In genomic region chr9:137715321-137715720, GRCh38 we compare ENCODE assay signal across 14 cellular contexts.
A peak's percentile ranks its signal among the peaks of the same experiment; 100 is the strongest.
DNase-seq lines count a peak whose midpoint lies in the region; ATAC-seq, FAIRE-seq and TF ChIP-seq lines count a peak whose summit lies in the region.
"Had no signal": no experiment of that assay in that cellular context is flagged by ENCODE, and none has a peak within 500 bp of the region (broad histone marks: within the 10 kb centered on the region; RNA-seq: fewer than 3 reads in every experiment).

No MANE protein-coding gene starts in this region.

- no peak overlapping the region for H3K56ac ChIP-seq in mesendoderm (ENCODE audit: low read length)

- H2BK120ac ChIP-seq in mesendoderm (ENCODE audit: low read depth, low read length) = no peak overlapping the region

- no peaks in the 10 kb centered on the region for H3K9me2 ChIP-seq in Karpas-422 (replicated peaks; ENCODE audit: insufficient read depth, low read length)

- FAIRE-seq in bronchial epithelial cell (lab: Jason Lieb, UNC) = peak; percentile 96
- FAIRE-seq: colon, pancreas had no signal

- H3K4me3 ChIP-seq in Karpas-422 (ENCODE audit: low read length) (peak overlapping the region; percentile 1; the same call in 1 of the 2 replicates), bronchial epithelial cell (ENCODE audit: low read depth, low read length) (no peak overlapping the region), neutrophil (ENCODE audit: low read depth in 1 of 2, low read length in 1 of 2) (no peak overlapping the region), mesendoderm (ENCODE audit: low read length) (no peak overlapping the region)
- H3K4me3 ChIP-seq: pancreas, upper lobe of left lung had no signal

- no peak overlapping the region for H3K23ac ChIP-seq in mesendoderm (ENCODE audit: low read length)

- no CpG with 5 or more reads among the region's 12 CpGs for WGBS in mesendoderm (ENCODE audit: extremely low coverage, insufficient coverage, low lambda C conversion rate)

- H3K4me3 Mint-ChIP-seq in activated CD8-positive, alpha-beta memory T cell treated with anti-CD3 and anti-CD28 coated beads, Interleukin-2, amount 10 ng/mL, durations not matched to agents 7 days and 5 days = peak overlapping the region; percentile 12

- no peaks in the 10 kb centered on the region for H4K20me1 ChIP-seq in Karpas-422 (ENCODE audit: insufficient read depth, low read depth, low read length)

- CTCF ChIA-PET in activated CD8-positive, alpha-beta memory T cell treated with anti-CD3 and anti-CD28 coated beads, Interleukin-2, amount 10 ng/mL, durations not matched to agents 7 days and 5 days (lab: Charles Lee) = no interaction called here

- H3K4me1 ChIP-seq in Karpas-422 (ENCODE audit: low read length) (peaks cover 14% of the 10 kb centered on the region), neutrophil (ENCODE audit: control insufficient read depth in 1 of 2, insufficient read depth in 1 of 2, low read depth in 1 of 2, low read length in 1 of 2) (peaks cover 0 to 8% of the 10 kb centered on the region in 2 experiments), mesendoderm (ENCODE audit: control insufficient read depth, low read depth, low read length) (no peaks in the 10 kb centered on the region)
- H3K4me1 ChIP-seq: pancreas, upper lobe of left lung had no signal

- H3K36me3 ChIP-seq in Karpas-422 (ENCODE audit: insufficient read depth, low read length) = peaks cover 38% of the 10 kb centered on the region
- peaks cover 16% of the 10 kb centered on the region for H3K36me3 ChIP-seq in bronchial epithelial cell (ENCODE audit: control insufficient read depth, insufficient read depth, low read length)
- peaks cover 41% of the 10 kb centered on the region for H3K36me3 ChIP-seq in neutrophil
- peaks cover 11% of the 10 kb centered on the region for H3K36me3 ChIP-seq in mesendoderm (ENCODE audit: control insufficient read depth, insufficient read depth, low read length)

- no peak overlapping the region for H2AK5ac ChIP-seq in mesendoderm (ENCODE audit: low read length)

- H3K9me3 Mint-ChIP-seq in activated CD8-positive, alpha-beta memory T cell treated with anti-CD3 and anti-CD28 coated beads, Interleukin-2, amount 10 ng/mL, durations not matched to agents 7 days and 5 days (ENCODE audit: low read depth) = peaks cover 40% of the 10 kb centered on the region

- peaks cover 81% of the 10 kb centered on the region for H3K36me3 Mint-ChIP-seq in activated CD8-positive, alpha-beta memory T cell treated with anti-CD3 and anti-CD28 coated beads, Interleukin-2, amount 10 ng/mL, durations not matched to agents 7 days and 5 days

- H3K27ac ChIP-seq in Karpas-422 (ENCODE audit: low read length) (peak overlapping the region; percentile 54), neutrophil (peak overlapping the region; percentile 62), mesendoderm (ENCODE audit: low read depth, low read length) (no peak overlapping the region)
- H3K27ac ChIP-seq: pancreas, upper lobe of left lung had no signal

- H3K4ac ChIP-seq in mesendoderm (ENCODE audit: low read depth, low read length) = no peak overlapping the region

- H2AFZ ChIP-seq in Karpas-422 (ENCODE audit: low read length) = no peak overlapping the region

- no peaks in the 10 kb centered on the region for H3K27me3 Mint-ChIP-seq in activated CD8-positive, alpha-beta memory T cell treated with anti-CD3 and anti-CD28 coated beads, Interleukin-2, amount 10 ng/mL, durations not matched to agents 7 days and 5 days

- H3K79me1 ChIP-seq in mesendoderm (ENCODE audit: low read length) = peaks cover 11% of the 10 kb centered on the region

- H3K27me3 ChIP-seq in Karpas-422 (ENCODE audit: low read length) = no peaks in the 10 kb centered on the region
- H3K27me3 ChIP-seq in bronchial epithelial cell (ENCODE audit: control insufficient read depth, insufficient read depth, low read length) = no peaks in the 10 kb centered on the region
- no peaks in the 10 kb centered on the region for H3K27me3 ChIP-seq in neutrophil
- H3K27me3 ChIP-seq in mesendoderm (ENCODE audit: insufficient read depth, low read length, poor library complexity) = no peaks in the 10 kb centered on the region
- H3K27me3 ChIP-seq: pancreas, upper lobe of left lung had no signal

- no peak overlapping the region for H4K8ac ChIP-seq in mesendoderm (ENCODE audit: low read depth, low read length)

- no peak overlapping the region for H3K4me2 ChIP-seq in Karpas-422 (ENCODE audit: low read depth, low read length, poor library complexity, severe bottlenecking)
- no peak overlapping the region for H3K4me2 ChIP-seq in mesendoderm (ENCODE audit: low read length)

- H2BK15ac ChIP-seq in mesendoderm (replicated peaks; ENCODE audit: low read depth) = no peak overlapping the region

- no peak overlapping the region for H2BK5ac ChIP-seq in mesendoderm (ENCODE audit: low read length)

- TF ChIP-seq CTCF in bronchial epithelial cell (IDR thresholded peaks at IDR 0.05; ENCODE audit: insufficient read depth, low read length, severe bottlenecking) (no peak), neutrophil (IDR thresholded peaks at IDR 0.05) (no peak)

- peaks cover 13% of the 10 kb centered on the region for H3K4me1 Mint-ChIP-seq in activated CD8-positive, alpha-beta memory T cell treated with anti-CD3 and anti-CD28 coated beads, Interleukin-2, amount 10 ng/mL, durations not matched to agents 7 days and 5 days

- H3K18ac ChIP-seq in mesendoderm (ENCODE audit: low read length) = no peak overlapping the region

- no peak for ATAC-seq in activated CD8-positive, alpha-beta memory T cell treated with anti-CD3 and anti-CD28 coated beads, Interleukin-2, amount 10 ng/mL, durations not matched to agents 7 days and 5 days
- no peak for ATAC-seq in GM21619 (IDR thresholded peaks at IDR 0.05; ENCODE audit: unreplicated experiment)

- DNase-seq in activated CD8-positive, alpha-beta memory T cell treated with anti-CD3 and anti-CD28 coated beads, Interleukin-2, amount 10 ng/mL, durations not matched to agents 7 days and 5 days = no peak
- DNase-seq in activated CD8-positive, alpha-beta memory T cell treated with anti-CD3 and anti-CD28 coated beads, Interleukin-2, amount 50 U/mL, for 48 hours = no peak
- DNase-seq in Karpas-422 (peak; percentile 48), bronchial epithelial cell (ENCODE audit: low read depth) (peak; percentile 74), mesendoderm (no peak)
- no peak for DNase-seq in stimulated activated CD4-positive, alpha-beta T cell treated with anti-CD3 and anti-CD28 coated beads, Interleukin-12 subunit alpha, Interleukin-12 subunit beta, amount 100 ng/mL, for 4 hours
- DNase-seq: activated CD4-positive, alpha-beta T cell treated with anti-CD3 and anti-CD28 coated beads for 48 hours; DMS53; OCI-M1; pancreas; upper lobe of left lung had no signal

- H3K9me3 ChIP-seq in Karpas-422 (ENCODE audit: low read length) = peaks cover 8% of the 10 kb centered on the region
- peaks cover 3% of the 10 kb centered on the region for H3K9me3 ChIP-seq in neutrophil
- H3K9me3 ChIP-seq: pancreas, upper lobe of left lung had no signal

- peak overlapping the region; percentile 76 for H3K27ac Mint-ChIP-seq in activated CD8-positive, alpha-beta memory T cell treated with anti-CD3 and anti-CD28 coated beads, Interleukin-2, amount 10 ng/mL, durations not matched to agents 7 days and 5 days

- no peak overlapping the region for H4K5ac ChIP-seq in mesendoderm (ENCODE audit: low read length)

- H3K9ac ChIP-seq in Karpas-422 (ENCODE audit: low read length) (no peak overlapping the region), mesendoderm (ENCODE audit: low read length) (no peak overlapping the region)

- H3K79me2 ChIP-seq in Karpas-422 (ENCODE audit: low read length) (peaks cover 45% of the 10 kb centered on the region), mesendoderm (ENCODE audit: control insufficient read depth, insufficient read depth, low read length) (peaks cover 14% of the 10 kb centered on the region)

Comparison
In these comparisons a context has a peak if more than half of its experiments do, and no peak if none do; other contexts are left out.
1. DNase-seq: peak in Karpas-422 (single experiment) and bronchial epithelial cell (single experiment); none in activated CD8-positive, alpha-beta memory T cell treated with anti-CD3 and anti-CD28 coated beads, Interleukin-2, amount 10 ng/mL, durations not matched to agents 7 days and 5 days (single experiment), activated CD8-positive, alpha-beta memory T cell treated with anti-CD3 and anti-CD28 coated beads, Interleukin-2, amount 50 U/mL, for 48 hours (single experiment), stimulated activated CD4-positive, alpha-beta T cell treated with anti-CD3 and anti-CD28 coated beads, Interleukin-12 subunit alpha, Interleukin-12 subunit beta, amount 100 ng/mL, for 4 hours (single experiment) and mesendoderm (single experiment).